Comparison of ENCODE assay signal across 1 cellular context in the genomic region with DNA sequence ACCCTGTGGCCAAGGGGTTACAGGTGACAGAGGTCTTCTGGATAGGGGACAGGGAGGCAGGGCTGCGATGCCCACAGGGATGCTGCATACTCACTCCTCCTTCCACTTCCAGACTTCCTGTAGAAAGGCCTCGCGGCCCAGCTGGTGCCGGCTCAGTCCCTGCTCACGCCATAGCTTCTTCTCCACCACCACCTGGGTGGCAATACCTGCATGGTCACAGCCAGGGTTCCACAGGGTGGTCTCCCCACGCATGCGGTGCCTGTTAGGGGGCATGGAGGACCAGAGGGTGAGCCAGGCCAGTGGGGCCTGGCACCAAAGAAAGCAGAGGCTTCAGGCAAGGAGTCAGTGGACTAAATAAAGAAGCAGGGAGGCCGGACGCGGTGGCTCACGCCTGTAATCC.
TF ChIP-seq lines count a peak whose summit lies in the region.

No MANE protein-coding gene starts in this region.

TF ChIP-seq in HepG2, 621 proteins besides CTCF, POLR2A, EP300 and RAD21:
- TF ChIP-seq AGO2 (optimal IDR thresholded peaks at IDR 0.05; ENCODE audit: low read depth, low read length): peak; percentile 47
- peak; percentile 41; the same call in 1 of the 2 replicates for TF ChIP-seq RBFOX2 (IDR thresholded peaks at IDR 0.05; ENCODE audit: low read depth, low read length)
- TF ChIP-seq ZBTB10 (CRISPR knock-in tag; IDR thresholded peaks at IDR 0.05; ENCODE audit: borderline replicate concordance): no peak
